24 cellular contexts compared by ENCODE assay signal in genomic region chr16:23712976-23713375, GRCh38. TPM values are rescaled to one million over a fixed set of nuclear protein-coding genes. Genes with fewer than 3 reads are reported as not detected.
A peak's percentile ranks its signal among the peaks of the same experiment; 100 is the strongest.
DNase-seq lines count a peak whose midpoint lies in the region; ATAC-seq and TF ChIP-seq lines count a peak whose summit lies in the region.
"Had no signal": no experiment of that assay in that cellular context is flagged by ENCODE, and none has a peak within 500 bp of the region (broad histone marks: within the 10 kb centered on the region; RNA-seq: fewer than 3 reads in every experiment).

Gene ERN2 (minus strand): TSS chr16:23713222. CDS start chr16:23713187, 35 bp downstream.

- TF ChIP-seq CTCF in WTC11 (IDR thresholded peaks at IDR 0.05), result no peak
- no peak for TF ChIP-seq CTCF in progenitor cell of endocrine pancreas (IDR thresholded peaks at IDR 0.05; ENCODE audit: unreplicated experiment)
- TF ChIP-seq CTCF in smooth muscle cell (IDR thresholded peaks at IDR 0.05; ENCODE audit: borderline replicate concordance, insufficient read depth, poor library complexity, severe bottlenecking), result no peak

- peak within 1 kb of the TSS; percentile 61; the same call in 1 of the 2 replicates for H3K4me3 ChIP-seq in iPS-20b (ENCODE audit: low read length)
- no peak within 1 kb of the TSS for H3K4me3 ChIP-seq in smooth muscle cell
- H3K4me3 ChIP-seq: skin epidermis had no signal

- 13% methylated on average over 20 of the region's 37 CpGs for WGBS in smooth muscle cell (ENCODE audit: low lambda C conversion rate)

- no peak within 1 kb of the TSS for H3K27ac Mint-ChIP-seq in WTC11
- no peak within 1 kb of the TSS for H3K27ac Mint-ChIP-seq in progenitor cell of endocrine pancreas
- H3K27ac Mint-ChIP-seq: activated CD8-positive, alpha-beta memory T cell treated with anti-CD3 and anti-CD28 coated beads, Interleukin-2, amount 10 ng/mL, durations not matched to agents 7 days and 5 days; stimulated activated naive B cell treated with anti-CD40 and anti-IgM and Interleukin-4, amounts not matched to agents 10 μg/mL and 1 μg/mL and 100 μg/mL, for 72 hours had no signal

- peaks cover 39% of the 10 kb centered on the region for H3K27me3 ChIP-seq in iPS-20b (ENCODE audit: insufficient read depth, low read length)
- peaks cover 64% of the 10 kb centered on the region for H3K27me3 ChIP-seq in smooth muscle cell (ENCODE audit: low read depth)

- H3K36me3 Mint-ChIP-seq in WTC11 (peaks cover 17% of the 10 kb centered on the region), progenitor cell of endocrine pancreas (ENCODE audit: insufficient read depth) (no peaks in the 10 kb centered on the region)
- H3K36me3 Mint-ChIP-seq: activated CD8-positive, alpha-beta memory T cell treated with anti-CD3 and anti-CD28 coated beads, Interleukin-2, amount 10 ng/mL, durations not matched to agents 7 days and 5 days had no signal

- H3K9me3 ChIP-seq in ES-I3 (ENCODE audit: control insufficient read depth, insufficient read depth, low read length) (no peaks in the 10 kb centered on the region), iPS-20b (ENCODE audit: insufficient read depth, low read depth, low read length) (peaks cover 9% of the 10 kb centered on the region), smooth muscle cell (replicated peaks; ENCODE audit: low read depth) (no peaks in the 10 kb centered on the region)

- H3K4me1 ChIP-seq in ES-I3 (ENCODE audit: insufficient read depth, low read length), result no peaks in the 10 kb centered on the region
- no peaks in the 10 kb centered on the region for H3K4me1 ChIP-seq in iPS-20b (ENCODE audit: insufficient read depth, low read length)
- no peaks in the 10 kb centered on the region for H3K4me1 ChIP-seq in smooth muscle cell (ENCODE audit: low read depth)
- H3K4me1 ChIP-seq: parathyroid adenoma had no signal

- H3K79me2 ChIP-seq in smooth muscle cell (ENCODE audit: low read depth), result no peaks in the 10 kb centered on the region
- H3K79me2 ChIP-seq: parathyroid adenoma had no signal

- POLR2A ChIA-PET in WTC11 (lab: Charles Lee), result no interaction called here

- H3K36me3 ChIP-seq in ES-I3 (ENCODE audit: insufficient read depth, low read length) (no peaks in the 10 kb centered on the region), iPS-20b (ENCODE audit: insufficient read depth, low read depth, low read length) (no peaks in the 10 kb centered on the region), smooth muscle cell (ENCODE audit: low read depth) (no peaks in the 10 kb centered on the region)
- H3K36me3 ChIP-seq: upper lobe of left lung had no signal

- H3K4me2 ChIP-seq in smooth muscle cell, result no peak within 1 kb of the TSS

- H3K9ac ChIP-seq in ES-I3 (ENCODE audit: low read depth, low read length) (peak within 1 kb of the TSS; percentile 35; the same call in 1 of the 2 replicates), iPS-20b (ENCODE audit: low read depth, low read length) (no peak within 1 kb of the TSS), smooth muscle cell (ENCODE audit: low read depth) (no peak within 1 kb of the TSS)
- H3K9ac ChIP-seq: parathyroid adenoma had no signal

- no peaks in the 10 kb centered on the region for H3F3A ChIP-seq in smooth muscle cell (ENCODE audit: low read depth)

- H3K27ac ChIP-seq in iPS-20b (ENCODE audit: low read length) (no peak within 1 kb of the TSS), smooth muscle cell (ENCODE audit: low read depth) (no peak within 1 kb of the TSS)
- H3K27ac ChIP-seq: parathyroid adenoma, skin epidermis, upper lobe of left lung had no signal

- H3K4me1 Mint-ChIP-seq in WTC11 (peaks cover 5% of the 10 kb centered on the region; the same call in 1 of the 2 replicates), progenitor cell of endocrine pancreas (ENCODE audit: low read depth) (no peaks in the 10 kb centered on the region)
- H3K4me1 Mint-ChIP-seq: activated CD8-positive, alpha-beta memory T cell treated with anti-CD3 and anti-CD28 coated beads, Interleukin-2, amount 10 ng/mL, durations not matched to agents 7 days and 5 days; stimulated activated naive B cell treated with anti-CD40 and anti-IgM and Interleukin-4, amounts not matched to agents 10 μg/mL and 1 μg/mL and 100 μg/mL, for 72 hours had no signal

- ATAC-seq in WTC11, result peak; percentile 97
- no peak for ATAC-seq in GM19452 (IDR thresholded peaks at IDR 0.05; ENCODE audit: unreplicated experiment)
- ATAC-seq in HG03439 (IDR thresholded peaks at IDR 0.05; ENCODE audit: unreplicated experiment), result no peak
- ATAC-seq: activated CD8-positive, alpha-beta memory T cell treated with anti-CD3 and anti-CD28 coated beads, Interleukin-2, amount 10 ng/mL, durations not matched to agents 7 days and 5 days; stimulated activated naive B cell treated with anti-CD40 and anti-IgM and Interleukin-4, amounts not matched to agents 10 μg/mL and 1 μg/mL and 100 μg/mL, for 72 hours had no signal

- no peaks in the 10 kb centered on the region for H4K20me1 ChIP-seq in smooth muscle cell (ENCODE audit: low read depth)

- CTCF ChIA-PET in WTC11 (lab: Charles Lee), result interaction anchor here (1.5 kb wide), 1 partner anchor 15 kb away, joined by 6 read pairs; no protein-coding TSS in a partner anchor

- peaks cover 78% of the 10 kb centered on the region for H3K27me3 Mint-ChIP-seq in WTC11 (ENCODE audit: low read depth)
- H3K27me3 Mint-ChIP-seq in progenitor cell of endocrine pancreas, result peaks cover 64% of the 10 kb centered on the region

- no peak within 1 kb of the TSS for H2AFZ ChIP-seq in smooth muscle cell (ENCODE audit: low read depth)
- H2AFZ ChIP-seq: parathyroid adenoma had no signal

- DNase-seq in WTC11 (ENCODE audit: low spot score) (peak; percentile 73), progenitor cell of endocrine pancreas (ENCODE audit: low spot score, unreplicated experiment) (no peak), smooth muscle cell (lab: John Stamatoyannopoulos, UW; ENCODE audit: unreplicated experiment) (no peak), GM19238 (ENCODE audit: insufficient read length, low spot score) (no peak)
- DNase-seq: activated CD8-positive, alpha-beta memory T cell treated with anti-CD3 and anti-CD28 coated beads, Interleukin-2, amount 10 ng/mL, durations not matched to agents 7 days and 5 days; activated gamma-delta T cell; anterior cingulate cortex; CD8-positive, alpha-beta memory T cell; cerebellar nuclear complex; islet precursor cell; NCI-H1930; NCI-H446 treated with DMSO at 0.1 percent for 48 hours; SHP77 treated with DMSO at 0.1 percent for 48 hours; stimulated activated naive B cell treated with anti-CD40 and anti-IgM and Interleukin-4, amounts not matched to agents 10 μg/mL and 1 μg/mL and 100 μg/mL, for 72 hours; T-helper 2 cell had no signal

- H3K4me3 Mint-ChIP-seq in WTC11, result peak within 1 kb of the TSS; percentile 73
- peak within 1 kb of the TSS; percentile 26 for H3K4me3 Mint-ChIP-seq in progenitor cell of endocrine pancreas (ENCODE audit: low read depth)
- H3K4me3 Mint-ChIP-seq: activated CD8-positive, alpha-beta memory T cell treated with anti-CD3 and anti-CD28 coated beads, Interleukin-2, amount 10 ng/mL, durations not matched to agents 7 days and 5 days; CD8-positive, alpha-beta memory T cell; stimulated activated naive B cell treated with anti-CD40 and anti-IgM and Interleukin-4, amounts not matched to agents 10 μg/mL and 1 μg/mL and 100 μg/mL, for 72 hours had no signal

- peaks cover 20% of the 10 kb centered on the region for H3K9me3 Mint-ChIP-seq in WTC11
- H3K9me3 Mint-ChIP-seq in progenitor cell of endocrine pancreas (ENCODE audit: low read depth), result peaks cover 6% of the 10 kb centered on the region

TF ChIP-seq in WTC11, 78 proteins besides CTCF, POLR2A, EP300 and RAD21 (continues in another document):
- no peak for TF ChIP-seq MLX (CRISPR knock-in tag; IDR thresholded peaks at IDR 0.05)
- TF ChIP-seq IRF2 (CRISPR knock-in tag; IDR thresholded peaks at IDR 0.05; ENCODE audit: borderline replicate concordance, low read depth), result no peak
- no peak for TF ChIP-seq PREB (CRISPR knock-in tag; IDR thresholded peaks at IDR 0.05; ENCODE audit: borderline replicate concordance)
- no peak for TF ChIP-seq ATF6 (CRISPR knock-in tag; IDR thresholded peaks at IDR 0.05)
- no peak for TF ChIP-seq FOXJ3 (CRISPR knock-in tag; IDR thresholded peaks at IDR 0.05; ENCODE audit: borderline replicate concordance)
- no peak for TF ChIP-seq SMAD4 (CRISPR knock-in tag; IDR thresholded peaks at IDR 0.05)
- TF ChIP-seq RELA (CRISPR knock-in tag; IDR thresholded peaks at IDR 0.05; ENCODE audit: borderline replicate concordance), result no peak
- no peak for TF ChIP-seq CBFB (CRISPR knock-in tag; IDR thresholded peaks at IDR 0.05; ENCODE audit: low read depth)
- no peak for TF ChIP-seq NR1H2 (CRISPR knock-in tag; IDR thresholded peaks at IDR 0.05)

RNA-seq across cellular contexts. Expression of gene ERN2, which starts in this region (rescaled TPM):
- total RNA-seq in WTC11 (2021) (1.8 to 3.9 TPM (median 3.7 TPM) in 3 replicates), progenitor cell of endocrine pancreas (0.60 and 0.71 TPM in 2 replicates), smooth muscle cell (not detected in 2 replicates)
- not detected in 2 replicates for polyA plus RNA-seq in smooth muscle cell
- total RNA-seq: activated CD8-positive, alpha-beta memory T cell treated with anti-CD3 and anti-CD28 coated beads, Interleukin-2, amount 10 ng/mL, durations not matched to agents 7 days and 5 days; CD8-positive, alpha-beta memory T cell; frontal cortex; H4 had no signal
- polyA plus RNA-seq: CD8-positive, alpha-beta memory T cell had no signal
